In genomic region chr17:31321481-31321880, GRCh38 we compare ENCODE assay signal across 8 cellular contexts. TPM values are rescaled to one million over a fixed set of nuclear protein-coding genes. Genes with fewer than 3 reads are reported as not detected.
DNase-seq lines count a peak whose midpoint lies in the region; ATAC-seq and TF ChIP-seq lines count a peak whose summit lies in the region.

EVI2A (minus strand) TSS chr17:31321622; CDS start chr17:31319013, 2,609 bp downstream.

- peak; percentile 96 for ATAC-seq in stimulated activated naive CD8-positive, alpha-beta T cell treated with anti-CD3 and anti-CD28 coated beads, Interleukin-15, Interleukin-2, amounts not matched to agents 100 U/mL and 50 U/mL, for 24 hours
- no peak for ATAC-seq in GM21825 (IDR thresholded peaks at IDR 0.05; ENCODE audit: unreplicated experiment)

- in situ Hi-C loops in Caki2 (cut with HindIII; ENCODE audit: low pct_unique_long_range_greater_than_20kb, low sequenced_read_pairs), result no loop called here

- H3K79me2 ChIP-seq in hepatocyte, result no peaks in the 10 kb centered on the region

- DNase-seq in Caki2 (ENCODE audit: low read depth), result peak; percentile 46
- DNase-seq in Jurkat, Clone E6-1 (ENCODE audit: low read depth, low spot score), result peak; percentile 90
- DNase-seq in activated CD4-positive, alpha-beta T cell treated with anti-CD3 and anti-CD28 coated beads for 4 hours, result peak; percentile 77 to 80
- peak; percentile 70 for DNase-seq in stimulated activated naive CD8-positive, alpha-beta T cell treated with anti-CD3 and anti-CD28 coated beads, Interleukin-15, Interleukin-2, amounts not matched to agents 100 U/mL and 50 U/mL, for 24 hours
- no peak for DNase-seq in hepatocyte (ENCODE audit: low spot score)

- no peaks in the 10 kb centered on the region for H3K4me1 ChIP-seq in mucosa of stomach (ENCODE audit: control insufficient read depth, insufficient read depth, low read length)
- H3K4me1 ChIP-seq in hepatocyte (ENCODE audit: insufficient read depth), result no peaks in the 10 kb centered on the region

- H3K27me3 ChIP-seq in mucosa of stomach (ENCODE audit: control insufficient read depth, insufficient read depth, low read length), result no peaks in the 10 kb centered on the region
- H3K27me3 ChIP-seq in hepatocyte, result no peaks in the 10 kb centered on the region

- H3K27ac ChIP-seq in cingulate gyrus (ENCODE audit: low read depth, low read length), result peak within 1 kb of the TSS; percentile 82
- no peak within 1 kb of the TSS for H3K27ac ChIP-seq in hepatocyte

- H3K9me3 ChIP-seq in mucosa of stomach (ENCODE audit: control insufficient read depth, low read length) (no peaks in the 10 kb centered on the region), hepatocyte (ENCODE audit: low read depth) (no peaks in the 10 kb centered on the region)

- H3K9me2 ChIP-seq in hepatocyte (replicated peaks; ENCODE audit: insufficient read depth), result no peaks in the 10 kb centered on the region

- H3K36me3 ChIP-seq in mucosa of stomach (ENCODE audit: control insufficient read depth, insufficient read depth, low read length) (peaks cover 6% of the 10 kb centered on the region), hepatocyte (replicated peaks; ENCODE audit: insufficient read depth, low read depth) (no peaks in the 10 kb centered on the region)

- H2AFZ ChIP-seq in hepatocyte, result no peak within 1 kb of the TSS

- peak within 1 kb of the TSS; percentile 35 for H3K4me3 ChIP-seq in Jurkat, Clone E6-1 (ENCODE audit: low read length)
- no peak within 1 kb of the TSS for H3K4me3 ChIP-seq in mucosa of stomach (ENCODE audit: low read length)
- no peak within 1 kb of the TSS for H3K4me3 ChIP-seq in hepatocyte

- peak within 1 kb of the TSS; percentile 1 for H3K9ac ChIP-seq in mucosa of stomach (ENCODE audit: low read length)

- H3K4me2 ChIP-seq in hepatocyte, result no peak within 1 kb of the TSS

- H4K20me1 ChIP-seq in hepatocyte (ENCODE audit: insufficient read depth, poor library complexity, severe bottlenecking), result no peaks in the 10 kb centered on the region

- WGBS in hepatocyte (ENCODE audit: low lambda C conversion rate, missing lambda C conversion rate), result 87% methylated on average over 3 of the region's 3 CpGs

- TF ChIP-seq CTCF in hepatocyte (IDR thresholded peaks at IDR 0.05; ENCODE audit: poor library complexity), result no peak

RNA-seq across cellular contexts. Expression of gene EVI2A, which starts in this region (rescaled TPM):
- total RNA-seq in Caki2 (2014; rRNA removed; shearing (Covaris generic); ENCODE audit: low replicate concordance), result not detected in 2 replicates
- 20.6 TPM for polyA plus RNA-seq in Jurkat, Clone E6-1 (2012; ENCODE audit: insufficient read depth, insufficient read length)
- total RNA-seq in hepatocyte, result 0.10 and 0.28 TPM in 2 replicates
- 0.88 and 1.1 TPM in 2 replicates for polyA plus RNA-seq in hepatocyte

Comparison
In these comparisons a context has a peak if more than half of its experiments do, and no peak if none do; other contexts are left out.
1. Peak in DNase-seq in Caki2; RNA of the gene not detected or under 1 TPM.